Comparison of ENCODE assay signal across 14 cellular contexts in genomic region chr2:164069542-164069941, GRCh38.
DNase-seq lines count a peak whose midpoint lies in the region; ATAC-seq and TF ChIP-seq lines count a peak whose summit lies in the region.
"Had no signal": no experiment of that assay in that cellular context is flagged by ENCODE, and none has a peak within 500 bp of the region (broad histone marks: within the 10 kb centered on the region; RNA-seq: fewer than 3 reads in every experiment).

No MANE protein-coding gene starts in this region.

- no peak overlapping the region for H4K8ac ChIP-seq in IMR-90 (ENCODE audit: low read depth in 2 of 2, low read length in 2 of 2)

- no peak overlapping the region for H3K18ac ChIP-seq in IMR-90 (ENCODE audit: low read depth, low read length)

- H3K36me3 ChIP-seq in IMR-90 (ENCODE audit: control insufficient read depth, insufficient read depth, low read length) = no peaks in the 10 kb centered on the region

- H4K91ac ChIP-seq in IMR-90 (ENCODE audit: insufficient read depth, low read depth, low read length) = no peak overlapping the region

- no peak overlapping the region for H2BK5ac ChIP-seq in IMR-90 (ENCODE audit: low read depth, low read length, poor library complexity, severe bottlenecking)

- H3K27ac ChIP-seq in IMR-90 (ENCODE audit: insufficient read depth, low read length) = no peak overlapping the region
- H3K27ac ChIP-seq in RWPE1 = no peak overlapping the region

- no peaks in the 10 kb centered on the region for H4K20me1 ChIP-seq in IMR-90 (ENCODE audit: insufficient read depth, low read length)

- H3K9ac ChIP-seq in IMR-90 (ENCODE audit: low read depth, low read length) = no peak overlapping the region

- POLR2A ChIA-PET in IMR-90 (lab: Charles Lee; ENCODE audit: unreplicated experiment) (no interaction called here), RWPE1 (lab: Yijun Ruan, JAX; ENCODE audit: low non-redundant PET) (no interaction called here)

- H3K14ac ChIP-seq in IMR-90 (replicated peaks; ENCODE audit: low read depth, low read length) = no peak overlapping the region

- intact Hi-C loops in IMR-90 (cut with micrococcal nuclease) = no loop called here

- no peak overlapping the region for H3K4ac ChIP-seq in IMR-90 (ENCODE audit: low read depth, low read length)

- H2BK15ac ChIP-seq in IMR-90 (ENCODE audit: low read depth, low read length) = no peak overlapping the region

- H3K23ac ChIP-seq in IMR-90 (ENCODE audit: low read depth, low read length) = no peak overlapping the region

- H3K27me3 ChIP-seq in IMR-90 (ENCODE audit: control insufficient read depth, insufficient read depth, low read length) = no peaks in the 10 kb centered on the region

- H3K9me1 ChIP-seq in IMR-90 (ENCODE audit: insufficient read depth, low read length) = no peaks in the 10 kb centered on the region

- WGBS in IMR-90 (ENCODE audit: extremely low coverage in 2 of 2, insufficient read length in 1 of 2), 2 experiments = no CpG with 5 or more reads among the region's 1 CpG

- H3K4me2 ChIP-seq in IMR-90 (ENCODE audit: low read depth, low read length) = no peak overlapping the region

- CTCF ChIA-PET in IMR-90 (lab: Yijun Ruan, JAX) = interaction anchor here (0.6 to 1.6 kb wide), 4 partner anchors 8 to 36 kb away, joined by 3 to 6 read pairs (median 4); no protein-coding TSS in a partner anchor
- CTCF ChIA-PET in RWPE1 (lab: Yijun Ruan, JAX) = interaction anchor here (0.7 kb wide), 1 partner anchor 9 kb away, joined by 3 read pairs; no protein-coding TSS in a partner anchor

- no TSS peak for BruUV-seq in IMR-90 (replicated peaks; lab: Mats Ljungman, UMichigan)

- ATAC-seq in IMR-90 (ENCODE audit: low read depth) (no peak), omental fat pad (ENCODE audit: low FRiP score) (peak; percentile 51), HG03280 (IDR thresholded peaks at IDR 0.05; ENCODE audit: unreplicated experiment) (no peak), GM18511 (IDR thresholded peaks at IDR 0.05; ENCODE audit: unreplicated experiment) (no peak)
- ATAC-seq: CD8-positive, alpha-beta T cell; Panc1; SK-N-SH treated with all-trans-retinoic acid at 6 μM for 48 hours had no signal

- H3K56ac ChIP-seq in IMR-90 (ENCODE audit: extremely low read depth, insufficient read depth, low read length) = no peak overlapping the region

- no peak overlapping the region for H2AK5ac ChIP-seq in IMR-90 (ENCODE audit: low read depth, low read length)

- TF ChIP-seq POLR2A in IMR-90 (IDR thresholded peaks at IDR 0.05; ENCODE audit: low read depth, low read length) = no peak

- H2BK20ac ChIP-seq in IMR-90 (ENCODE audit: low read depth, low read length) = no peak overlapping the region

- H2AK9ac ChIP-seq in IMR-90 (replicated peaks; ENCODE audit: low read depth, low read length, poor library complexity) = no peak overlapping the region

- no peaks in the 10 kb centered on the region for H3K79me1 ChIP-seq in IMR-90 (ENCODE audit: low read depth in 1 of 2, low read length in 2 of 2)

- DNase-seq in DMS153 (lab: John Stamatoyannopoulos, UW) = peak; percentile 29
- no peak for DNase-seq in IMR-90
- peak; percentile 5 for DNase-seq in amniotic epithelial cell (ENCODE audit: low read depth)
- DNase-seq in omental fat pad (ENCODE audit: low spot score) = no peak
- no peak for DNase-seq in RWPE1 (ENCODE audit: low spot score)
- DNase-seq: CD8-positive, alpha-beta T cell; EL; H7; NCI-H69; Right ventricle myocardium superior had no signal

- H3K4me1 ChIP-seq in IMR-90 (ENCODE audit: control insufficient read depth, insufficient read depth, low read length) = no peaks in the 10 kb centered on the region

- no peak overlapping the region for H2BK120ac ChIP-seq in IMR-90 (ENCODE audit: low read depth, low read length)

- no peak overlapping the region for H2AFZ ChIP-seq in IMR-90 (replicated peaks; ENCODE audit: low read length, poor library complexity)

- dilution Hi-C loops in IMR-90 (cut with HindIII; ENCODE audit: low sequenced_read_pairs, unreplicated experiment) = no loop called here

- no peaks in the 10 kb centered on the region for H3K9me3 ChIP-seq in IMR-90 (ENCODE audit: control insufficient read depth, insufficient read depth, low read length)

- H4K5ac ChIP-seq in IMR-90 (ENCODE audit: low read depth, low read length) = no peak overlapping the region

- no peak overlapping the region for H3K4me3 ChIP-seq in IMR-90 (ENCODE audit: insufficient read depth, low read depth, low read length)

- TF ChIP-seq RAD21 in IMR-90 (IDR thresholded peaks at IDR 0.05; ENCODE audit: low read length) = no peak

- in situ Hi-C loops in IMR-90 (cut with MboI; ENCODE audit: low sequenced_read_pairs) = no loop called here

- no peak for TF ChIP-seq CTCF in IMR-90 (conservative IDR thresholded peaks at IDR 0.05; ENCODE audit: low read depth, low read length)
- TF ChIP-seq CTCF in omental fat pad (IDR thresholded peaks at IDR 0.05) = no peak
- TF ChIP-seq CTCF in RWPE1 (conservative IDR thresholded peaks at IDR 0.05; ENCODE audit: low read depth) = no peak

TF ChIP-seq in IMR-90, 13 proteins besides CTCF, POLR2A, EP300 and RAD21:
- TF ChIP-seq BHLHE40 (IDR thresholded peaks at IDR 0.05; ENCODE audit: low read depth, low read length) (no peak), CEBPB (IDR thresholded peaks at IDR 0.05; ENCODE audit: low read depth, low read length) (peak; percentile 32; the same call in 1 of the 2 replicates)

Comparison
In these comparisons a context has a peak if more than half of its experiments do, and no peak if none do; other contexts are left out.
1. DNase-seq: peak in DMS153 (single experiment) and amniotic epithelial cell (single experiment); none in IMR-90 (single experiment), omental fat pad (single experiment) and RWPE1 (single experiment).